13 cellular contexts compared by ENCODE assay signal in genomic region chr2:217930783-217931563, GRCh38.
DNase-seq lines count a peak whose midpoint lies in the region; ATAC-seq and TF ChIP-seq lines count a peak whose summit lies in the region.
"Had no signal": no experiment of that assay in that cellular context is flagged by ENCODE, and none has a peak within 500 bp of the region (broad histone marks: within the 10 kb centered on the region; RNA-seq: fewer than 3 reads in every experiment).

No MANE protein-coding gene starts in this region.

- H3K36me3 ChIP-seq in BLaER1 treated with 17β-estradiol and CSF1 and Interleukin-3, amounts not matched to agents 10 nM and 100 nM, result peaks cover 0 to 5% (median 0%) of the 10 kb centered on the region in 11 experiments; a peak in 1 of 22 replicates
- H3K36me3 ChIP-seq in heart right ventricle, result peaks cover 0 to 26% (median 5%) of the 10 kb centered on the region in 9 donors
- H3K36me3 ChIP-seq in parathyroid adenoma (ENCODE audit: control insufficient read depth, insufficient read depth, low read length), result no peaks in the 10 kb centered on the region

- TF ChIP-seq CTCF in heart right ventricle (IDR thresholded peaks at IDR 0.05), result no peak
- TF ChIP-seq CTCF in parathyroid adenoma (IDR thresholded peaks at IDR 0.05), result no peak
- TF ChIP-seq CTCF in WTC11 (IDR thresholded peaks at IDR 0.05), result no peak

- H3K4me2 ChIP-seq in BLaER1 treated with 17β-estradiol and CSF1 and Interleukin-3, amounts not matched to agents 10 nM and 100 nM, result peak overlapping the region; percentile 36 to 82 (median 58)
- H3K4me2 ChIP-seq in parathyroid adenoma (ENCODE audit: low read length), result no peak overlapping the region

- peaks cover 0 to 11% (median 0%) of the 10 kb centered on the region in 11 experiments; a peak in 1 of 22 replicates for H3K27me3 ChIP-seq in BLaER1 treated with 17β-estradiol and CSF1 and Interleukin-3, amounts not matched to agents 10 nM and 100 nM
- H3K27me3 ChIP-seq in heart right ventricle (no peaks in the 10 kb centered on the region), parathyroid adenoma (ENCODE audit: control insufficient read depth, insufficient read depth, low read length) (no peaks in the 10 kb centered on the region)

- H3K79me2 ChIP-seq in parathyroid adenoma, result peaks cover 93% of the 10 kb centered on the region

- POLR2A ChIA-PET in WTC11 (lab: Charles Lee), result no interaction called here

- H2AFZ ChIP-seq in parathyroid adenoma, result no peak overlapping the region

- H3K4me1 ChIP-seq in BLaER1 treated with 17β-estradiol and CSF1 and Interleukin-3, amounts not matched to agents 10 nM and 100 nM, result peaks cover 40 to 93% (median 78%) of the 10 kb centered on the region in 10 experiments
- H3K4me1 ChIP-seq in heart right ventricle (peaks cover 88 to 100% (median 98%) of the 10 kb centered on the region in 9 donors), parathyroid adenoma (peaks cover 44% of the 10 kb centered on the region)

- H3K27ac Mint-ChIP-seq in WTC11, result no peak overlapping the region
- H3K27ac Mint-ChIP-seq: activated B cell treated with CpG ODN at 0.5 μM for 24 hours; CD8-positive, alpha-beta T cell had no signal

- no peaks in the 10 kb centered on the region for H3K9me3 Mint-ChIP-seq in WTC11
- H3K9me3 Mint-ChIP-seq: activated B cell treated with CpG ODN at 0.5 μM for 24 hours; CD8-positive, alpha-beta T cell had no signal

- H3K4me3 ChIP-seq in BLaER1 treated with 17β-estradiol and CSF1 and Interleukin-3, amounts not matched to agents 10 nM and 100 nM, result no peak overlapping the region
- peak overlapping the region in 3 of 10 donors; percentile 0 to 16 (median 3) for H3K4me3 ChIP-seq in heart right ventricle
- H3K4me3 ChIP-seq in parathyroid adenoma (ENCODE audit: low read depth, low read length), result no peak overlapping the region

- DNase-seq in NCI-H524 treated with DMSO at 0.1 percent for 48 hours (lab: John Stamatoyannopoulos, UW) (peak; percentile 71), heart right ventricle (no peak), WTC11 (ENCODE audit: low spot score) (no peak), SIG-M5 (lab: John Stamatoyannopoulos, UW) (no peak), NCI-H526 (lab: John Stamatoyannopoulos, UW) (no peak)
- DNase-seq: activated B cell treated with CpG ODN at 0.5 μM for 24 hours; activated naive CD4-positive, alpha-beta T cell; CD8-positive, alpha-beta T cell; NCI-H2029 treated with DMSO at 0.1 percent for 48 hours; RPMI8226 had no signal

- no peaks in the 10 kb centered on the region for H3K9me3 ChIP-seq in BLaER1 treated with 17β-estradiol and CSF1 and Interleukin-3, amounts not matched to agents 10 nM and 100 nM (replicated peaks in 1 of 11)
- H3K9me3 ChIP-seq in heart right ventricle (no peaks in the 10 kb centered on the region), parathyroid adenoma (ENCODE audit: control insufficient read depth, low read length) (no peaks in the 10 kb centered on the region)

- intact Hi-C loops in heart right ventricle (cut with DNase I), result loop anchor here in 1 of 10 donors (10.0 kb wide), 1 partner anchor 46 kb away; no protein-coding TSS in a partner anchor

- no peaks in the 10 kb centered on the region for H3K27me3 Mint-ChIP-seq in WTC11 (ENCODE audit: low read depth)

- H3K36me3 Mint-ChIP-seq in WTC11, result no peaks in the 10 kb centered on the region
- H3K36me3 Mint-ChIP-seq: CD8-positive, alpha-beta T cell had no signal

- CTCF ChIA-PET in WTC11 (lab: Charles Lee), result interaction anchor here (1.0 to 2.4 kb wide), 6 partner anchors 13 to 145 kb away, joined by 4 to 17 read pairs (median 4); no protein-coding TSS in a partner anchor

- no peak overlapping the region for H3K9ac ChIP-seq in BLaER1 treated with 17β-estradiol and CSF1 and Interleukin-3, amounts not matched to agents 10 nM and 100 nM
- no peak overlapping the region for H3K9ac ChIP-seq in parathyroid adenoma

- no peak for ATAC-seq in heart right ventricle
- no peak for ATAC-seq in WTC11
- no peak for ATAC-seq in HG03460 (IDR thresholded peaks at IDR 0.05; ENCODE audit: unreplicated experiment)
- ATAC-seq: CD8-positive, alpha-beta T cell had no signal

- no peak overlapping the region for H3K4me3 Mint-ChIP-seq in WTC11
- H3K4me3 Mint-ChIP-seq: activated B cell treated with CpG ODN at 0.5 μM for 24 hours; CD8-positive, alpha-beta T cell had no signal

- peaks cover 0 to 98% (median 52%) of the 10 kb centered on the region in 11 experiments; a peak in 16 of 22 replicates for H4K20me1 ChIP-seq in BLaER1 treated with 17β-estradiol and CSF1 and Interleukin-3, amounts not matched to agents 10 nM and 100 nM

- no peak overlapping the region for H3K27ac ChIP-seq in BLaER1 treated with 17β-estradiol and CSF1 and Interleukin-3, amounts not matched to agents 10 nM and 100 nM
- peak overlapping the region; percentile 89 to 99 (median 96) for H3K27ac ChIP-seq in heart right ventricle
- H3K27ac ChIP-seq in parathyroid adenoma, result peak overlapping the region; percentile 36

- WGBS in heart right ventricle, 2 donors, result 42 to 44% methylated on average over 11 of the region's 11 CpGs

- peaks cover 44% of the 10 kb centered on the region for H3K4me1 Mint-ChIP-seq in WTC11

TF ChIP-seq in WTC11, 78 proteins besides CTCF, POLR2A, EP300 and RAD21 (continues in another document):
- TF ChIP-seq FOXP4 (CRISPR knock-in tag; IDR thresholded peaks at IDR 0.05) (no peak), ZNF263 (CRISPR knock-in tag; IDR thresholded peaks at IDR 0.05; ENCODE audit: low read depth) (no peak), NR3C1 (CRISPR knock-in tag; conservative IDR thresholded peaks at IDR 0.05; ENCODE audit: low read depth) (no peak), FOXJ3 (CRISPR knock-in tag; IDR thresholded peaks at IDR 0.05; ENCODE audit: borderline replicate concordance) (no peak), TP53 (CRISPR knock-in tag; IDR thresholded peaks at IDR 0.05) (no peak)
- TF ChIP-seq, protein P1, sequence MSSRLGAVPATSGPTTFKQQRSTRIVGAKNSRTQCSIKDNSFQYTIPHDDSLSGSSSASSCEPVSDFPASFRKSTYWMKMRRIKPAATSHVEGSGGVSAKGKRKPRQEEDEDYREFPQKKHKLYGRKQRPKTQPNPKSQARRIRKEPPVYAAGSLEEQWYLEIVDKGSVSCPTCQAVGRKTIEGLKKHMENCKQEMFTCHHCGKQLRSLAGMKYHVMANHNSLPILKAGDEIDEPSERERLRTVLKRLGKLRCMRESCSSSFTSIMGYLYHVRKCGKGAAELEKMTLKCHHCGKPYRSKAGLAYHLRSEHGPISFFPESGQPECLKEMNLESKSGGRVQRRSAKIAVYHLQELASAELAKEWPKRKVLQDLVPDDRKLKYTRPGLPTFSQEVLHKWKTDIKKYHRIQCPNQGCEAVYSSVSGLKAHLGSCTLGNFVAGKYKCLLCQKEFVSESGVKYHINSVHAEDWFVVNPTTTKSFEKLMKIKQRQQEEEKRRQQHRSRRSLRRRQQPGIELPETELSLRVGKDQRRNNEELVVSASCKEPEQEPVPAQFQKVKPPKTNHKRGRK (CRISPR knock-in tag; IDR thresholded peaks at IDR 0.05; ENCODE audit: borderline replicate concordance), result no peak
- TF ChIP-seq, protein P2, sequence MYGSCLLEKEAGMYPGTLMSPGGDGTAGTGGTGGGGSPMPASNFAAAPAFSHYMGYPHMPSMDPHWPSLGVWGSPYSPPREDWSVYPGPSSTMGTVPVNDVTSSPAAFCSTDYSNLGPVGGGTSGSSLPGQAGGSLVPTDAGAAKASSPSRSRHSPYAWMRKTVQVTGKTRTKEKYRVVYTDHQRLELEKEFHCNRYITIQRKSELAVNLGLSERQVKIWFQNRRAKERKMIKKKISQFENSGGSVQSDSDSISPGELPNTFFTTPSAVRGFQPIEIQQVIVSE (CRISPR knock-in tag; IDR thresholded peaks at IDR 0.05; ENCODE audit: borderline replicate concordance), result no peak
- TF ChIP-seq, protein P3, sequence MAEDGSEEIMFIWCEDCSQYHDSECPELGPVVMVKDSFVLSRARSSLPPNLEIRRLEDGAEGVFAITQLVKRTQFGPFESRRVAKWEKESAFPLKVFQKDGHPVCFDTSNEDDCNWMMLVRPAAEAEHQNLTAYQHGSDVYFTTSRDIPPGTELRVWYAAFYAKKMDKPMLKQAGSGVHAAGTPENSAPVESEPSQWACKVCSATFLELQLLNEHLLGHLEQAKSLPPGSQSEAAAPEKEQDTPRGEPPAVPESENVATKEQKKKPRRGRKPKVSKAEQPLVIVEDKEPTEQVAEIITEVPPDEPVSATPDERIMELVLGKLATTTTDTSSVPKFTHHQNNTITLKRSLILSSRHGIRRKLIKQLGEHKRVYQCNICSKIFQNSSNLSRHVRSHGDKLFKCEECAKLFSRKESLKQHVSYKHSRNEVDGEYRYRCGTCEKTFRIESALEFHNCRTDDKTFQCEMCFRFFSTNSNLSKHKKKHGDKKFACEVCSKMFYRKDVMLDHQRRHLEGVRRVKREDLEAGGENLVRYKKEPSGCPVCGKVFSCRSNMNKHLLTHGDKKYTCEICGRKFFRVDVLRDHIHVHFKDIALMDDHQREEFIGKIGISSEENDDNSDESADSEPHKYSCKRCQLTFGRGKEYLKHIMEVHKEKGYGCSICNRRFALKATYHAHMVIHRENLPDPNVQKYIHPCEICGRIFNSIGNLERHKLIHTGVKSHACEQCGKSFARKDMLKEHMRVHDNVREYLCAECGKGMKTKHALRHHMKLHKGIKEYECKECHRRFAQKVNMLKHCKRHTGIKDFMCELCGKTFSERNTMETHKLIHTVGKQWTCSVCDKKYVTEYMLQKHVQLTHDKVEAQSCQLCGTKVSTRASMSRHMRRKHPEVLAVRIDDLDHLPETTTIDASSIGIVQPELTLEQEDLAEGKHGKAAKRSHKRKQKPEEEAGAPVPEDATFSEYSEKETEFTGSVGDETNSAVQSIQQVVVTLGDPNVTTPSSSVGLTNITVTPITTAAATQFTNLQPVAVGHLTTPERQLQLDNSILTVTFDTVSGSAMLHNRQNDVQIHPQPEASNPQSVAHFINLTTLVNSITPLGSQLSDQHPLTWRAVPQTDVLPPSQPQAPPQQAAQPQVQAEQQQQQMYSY (CRISPR knock-in tag; IDR thresholded peaks at IDR 0.05), result no peak

Comparison
In these comparisons a context has a peak if more than half of its experiments do, and no peak if none do; other contexts are left out.
1. H3K27ac ChIP-seq: peak in heart right ventricle (10 of 10) and parathyroid adenoma (single experiment); none in BLaER1 treated with 17β-estradiol and CSF1 and Interleukin-3, amounts not matched to agents 10 nM and 100 nM (0 of 11).